Comparison of ENCODE assay signal across 26 cellular contexts in genomic region chr7:71404701-71405345, GRCh38.
A peak's percentile ranks its signal among the peaks of the same experiment; 100 is the strongest.
DNase-seq lines count a peak whose midpoint lies in the region; ATAC-seq, FAIRE-seq and TF ChIP-seq lines count a peak whose summit lies in the region.
"Had no signal": no experiment of that assay in that cellular context is flagged by ENCODE, and none has a peak within 500 bp of the region (broad histone marks: within the 10 kb centered on the region; RNA-seq: fewer than 3 reads in every experiment).

No MANE protein-coding gene starts in this region.

- DNase-seq in left ventricle myocardium superior: peak; percentile 53
- DNase-seq in right atrium auricular region (ENCODE audit: low spot score): no peak
- DNase-seq in bronchial epithelial cell (ENCODE audit: low read depth): no peak
- peak; percentile 23 for DNase-seq in endodermal cell
- DNase-seq in SKM-1 (lab: John Stamatoyannopoulos, UW; ENCODE audit: unreplicated experiment): no peak
- DNase-seq: ACHN; BE2C; CD4-positive, CD25-positive, alpha-beta regulatory T cell; CD8-positive, alpha-beta memory T cell; COR-L47; DMS 273 treated with DMSO at 0.1 percent for 48 hours; DMS53; DND-41; EL; GM23248; HFFc6 had no signal

- intact Hi-C loops in left ventricle myocardium superior (cut with micrococcal nuclease): no loop called here

- ATAC-seq in left ventricle myocardium superior (peak; percentile 53), GM21717 (IDR thresholded peaks at IDR 0.05; ENCODE audit: unreplicated experiment) (no peak)
- ATAC-seq in activated CD4-positive, CD25-positive, alpha-beta regulatory T cell treated with anti-CD3 and anti-CD28 coated beads, Interleukin-2, amount 50 U/mL, for 24 hours: no peak
- ATAC-seq: HCT116, HepG2 had no signal

- H3K4me3 ChIP-seq in right atrium auricular region (no peak overlapping the region), bronchial epithelial cell (ENCODE audit: low read depth, low read length) (no peak overlapping the region), endodermal cell (ENCODE audit: low read length) (peak overlapping the region; percentile 63)
- H3K4me3 ChIP-seq: GM23248 had no signal

- no peaks in the 10 kb centered on the region for H3K27me3 Mint-ChIP-seq in endodermal cell (ENCODE audit: insufficient read depth)
- H3K27me3 Mint-ChIP-seq: CD4-positive, CD25-positive, alpha-beta regulatory T cell; IgD-negative memory B cell had no signal

- H3K4me1 ChIP-seq in right atrium auricular region (no peaks in the 10 kb centered on the region), endodermal cell (ENCODE audit: control insufficient read depth, insufficient read depth, low read length) (peaks cover 11% of the 10 kb centered on the region)
- H3K4me1 ChIP-seq: BE2C had no signal

- H3K4me3 Mint-ChIP-seq in endodermal cell: no peak overlapping the region
- H3K4me3 Mint-ChIP-seq: CD4-positive, CD25-positive, alpha-beta regulatory T cell; CD8-positive, alpha-beta memory T cell; HFFc6; IgD-negative memory B cell had no signal

- H3K9me3 ChIP-seq in right atrium auricular region (peaks cover 4 to 9% of the 10 kb centered on the region in 2 donors), endodermal cell (ENCODE audit: control insufficient read depth, low read length) (peaks cover 67% of the 10 kb centered on the region)
- H3K9me3 ChIP-seq: BE2C had no signal

- H3K27me3 ChIP-seq in right atrium auricular region (no peaks in the 10 kb centered on the region), bronchial epithelial cell (ENCODE audit: control insufficient read depth, insufficient read depth, low read length) (no peaks in the 10 kb centered on the region), endodermal cell (ENCODE audit: control insufficient read depth, insufficient read depth, low read length, poor library complexity, severe bottlenecking) (no peaks in the 10 kb centered on the region)
- H3K27me3 ChIP-seq: BE2C had no signal

- no peak overlapping the region for H3K9ac ChIP-seq in endodermal cell (ENCODE audit: extremely low read depth, low read length, poor library complexity, severe bottlenecking)
- H3K9ac ChIP-seq: GM23248 had no signal

- peak; percentile 73 for FAIRE-seq in bronchial epithelial cell (lab: Jason Lieb, UNC)
- FAIRE-seq: A204.1, G401.6, GM12891, GM19239, H54, HepG2 had no signal

- WGBS in endodermal cell (ENCODE audit: insufficient coverage in 1 of 2, insufficient read length in 1 of 2), 2 experiments: 94 to 100% methylated on average over 2 of the region's 2 CpGs

- peaks cover 56% of the 10 kb centered on the region for H3K9me3 Mint-ChIP-seq in endodermal cell

- H3K36me3 ChIP-seq in right atrium auricular region (no peaks in the 10 kb centered on the region), bronchial epithelial cell (ENCODE audit: control insufficient read depth, insufficient read depth, low read length) (no peaks in the 10 kb centered on the region), endodermal cell (ENCODE audit: control insufficient read depth, insufficient read depth, low read length) (peaks cover 61% of the 10 kb centered on the region)
- H3K36me3 ChIP-seq: BE2C had no signal

- H3K27ac ChIP-seq in right atrium auricular region (no peak overlapping the region), endodermal cell (ENCODE audit: low read depth, low read length) (no peak overlapping the region)
- H3K27ac ChIP-seq: GM23248 had no signal

- TF ChIP-seq CTCF in right atrium auricular region (IDR thresholded peaks at IDR 0.05) (no peak), bronchial epithelial cell (IDR thresholded peaks at IDR 0.05; ENCODE audit: insufficient read depth, low read length, severe bottlenecking) (no peak), endodermal cell (conservative IDR thresholded peaks at IDR 0.05) (no peak)

- H3K27ac Mint-ChIP-seq in endodermal cell: no peak overlapping the region
- H3K27ac Mint-ChIP-seq: CD4-positive, CD25-positive, alpha-beta regulatory T cell; CD8-positive, alpha-beta memory T cell; HFFc6; IgD-negative memory B cell had no signal

- H3K4me1 Mint-ChIP-seq in endodermal cell: peaks cover 26% of the 10 kb centered on the region
- H3K4me1 Mint-ChIP-seq: CD4-positive, CD25-positive, alpha-beta regulatory T cell; CD8-positive, alpha-beta memory T cell had no signal

- H3K36me3 Mint-ChIP-seq in endodermal cell (ENCODE audit: low read depth): peaks cover 65% of the 10 kb centered on the region
- H3K36me3 Mint-ChIP-seq: CD4-positive, CD25-positive, alpha-beta regulatory T cell; CD8-positive, alpha-beta memory T cell; IgD-negative memory B cell had no signal

Comparison
In these comparisons a context has a peak if more than half of its experiments do, and no peak if none do; other contexts are left out.
1. DNase-seq: peak in left ventricle myocardium superior (single experiment) and endodermal cell (single experiment); none in right atrium auricular region (single experiment), bronchial epithelial cell (single experiment) and SKM-1 (single experiment).